20 cellular contexts compared by ENCODE assay signal in genomic region chr6:39560915-39561314, GRCh38.
DNase-seq lines count a peak whose midpoint lies in the region; ATAC-seq, FAIRE-seq and TF ChIP-seq lines count a peak whose summit lies in the region.
"Had no signal": no experiment of that assay in that cellular context is flagged by ENCODE, and none has a peak within 500 bp of the region (broad histone marks: within the 10 kb centered on the region; RNA-seq: fewer than 3 reads in every experiment).

No MANE protein-coding gene starts in this region.

- H3K27ac ChIP-seq in GM12878 (ENCODE audit: control insufficient read depth, insufficient read depth), result no peak overlapping the region
- H3K27ac ChIP-seq: 22Rv1; A549; BLaER1 treated with 17β-estradiol and CSF1 and Interleukin-3, amounts not matched to agents 10 nM and 100 nM; C4-2B had no signal

- H3K36me3 Mint-ChIP-seq in stimulated activated naive B cell treated with anti-CD40 and anti-IgM and Interleukin-4, amounts not matched to agents 10 μg/mL and 1 μg/mL and 100 μg/mL, for 72 hours, result no peaks in the 10 kb centered on the region
- H3K36me3 Mint-ChIP-seq: CD8-positive, alpha-beta T cell had no signal

- H3K79me2 ChIP-seq in GM12878 (ENCODE audit: control insufficient read depth, insufficient read depth, low read length), result no peaks in the 10 kb centered on the region

- SMC1A ChIA-PET in GM12878 (lab: Charles Lee; ENCODE audit: uncharacterized antibody, unreplicated experiment), result interaction anchor here (0.8 to 2.7 kb wide), 9 partner anchors 9 to 241 kb away, joined by 3 to 11 read pairs (median 4); no protein-coding TSS in a partner anchor

- BruUV-seq in GM12878 (replicated peaks; lab: Mats Ljungman, UMichigan), result no TSS peak

- intact Hi-C loops in GM12878 (cut with micrococcal nuclease; ENCODE audit: unreplicated experiment), result no loop called here

- H3K4me2 ChIP-seq in GM12878 (ENCODE audit: control insufficient read depth, insufficient read depth), result no peak overlapping the region
- H3K4me2 ChIP-seq: A549; BLaER1 treated with 17β-estradiol and CSF1 and Interleukin-3, amounts not matched to agents 10 nM and 100 nM had no signal

- in situ Hi-C loops in GM12878 (cut with MboI), result no loop called here

- H3K9me3 ChIP-seq in GM12878 (replicated peaks; ENCODE audit: control insufficient read depth, insufficient read depth, low read length), result no peaks in the 10 kb centered on the region
- H3K9me3 ChIP-seq: A549; BLaER1 treated with 17β-estradiol and CSF1 and Interleukin-3, amounts not matched to agents 10 nM and 100 nM; Caco-2 had no signal

- no peak overlapping the region for H3K9ac ChIP-seq in GM12878 (ENCODE audit: control insufficient read depth, insufficient read depth, low read length)
- H3K9ac ChIP-seq: BLaER1 treated with 17β-estradiol and CSF1 and Interleukin-3, amounts not matched to agents 10 nM and 100 nM had no signal

- POLR2A ChIA-PET in GM12878 (lab: Charles Lee), result interaction anchor here (0.6 kb wide), 1 partner anchor 1444 kb away, joined by 3 read pairs; no protein-coding TSS in a partner anchor

- no peak overlapping the region for H3K27ac Mint-ChIP-seq in stimulated activated naive B cell treated with anti-CD40 and anti-IgM and Interleukin-4, amounts not matched to agents 10 μg/mL and 1 μg/mL and 100 μg/mL, for 72 hours
- H3K27ac Mint-ChIP-seq: B cell; CD4-positive, alpha-beta T cell; CD8-positive, alpha-beta T cell had no signal

- no peaks in the 10 kb centered on the region for H3K36me3 ChIP-seq in GM12878 (ENCODE audit: control insufficient read depth in 2 of 2, insufficient read depth in 2 of 2, low read length in 1 of 2)
- H3K36me3 ChIP-seq: BLaER1 treated with 17β-estradiol and CSF1 and Interleukin-3, amounts not matched to agents 10 nM and 100 nM had no signal

- no peak for TF ChIP-seq POLR2A in GM12878 (IDR thresholded peaks at IDR 0.05; ENCODE audit: low read depth, low read length)

- TF ChIP-seq EP300 in GM12878 (IDR thresholded peaks at IDR 0.05; ENCODE audit: borderline replicate concordance in 1 of 2, control insufficient read depth in 1 of 2, low read depth in 2 of 2, low read length in 2 of 2), result no peak

- RAD21 ChIA-PET in GM12878 (lab: Charles Lee; ENCODE audit: unreplicated experiment), result no interaction called here

- TF ChIP-seq CTCF in GM12878 (IDR thresholded peaks at IDR 0.05 in 2 of 3, conservative IDR thresholded peaks at IDR 0.05 in 1 of 3; ENCODE audit: control insufficient read depth in 2 of 3, extremely low read depth in 1 of 3, insufficient read depth in 1 of 3, low read depth in 3 of 3, low read length in 3 of 3), result no peak

- DNase-seq in GM19239 (ENCODE audit: insufficient read length, low spot score) (no peak), GM12878 (ENCODE audit: low read depth, low spot score) (no peak), NCI-H2227 treated with DMSO at 0.1 percent for 48 hours (lab: John Stamatoyannopoulos, UW) (no peak), pons (ENCODE audit: low spot score) (no peak)
- DNase-seq in stimulated activated naive B cell treated with anti-CD40 and anti-IgM and Interleukin-4, amounts not matched to agents 10 μg/mL and 1 μg/mL and 100 μg/mL, for 72 hours, result no peak
- DNase-seq: AML-193; Caco-2; Calu3; CD4-positive, alpha-beta T cell; CD8-positive, alpha-beta T cell; DMS79 treated with DMSO at 0.1 percent for 48 hours; GF-D8 had no signal

- H3K27me3 ChIP-seq in GM12878 (replicated peaks in 1 of 2; ENCODE audit: control insufficient read depth in 2 of 2, insufficient read depth in 2 of 2, low read length in 1 of 2), result no peaks in the 10 kb centered on the region
- H3K27me3 ChIP-seq: BLaER1 treated with 17β-estradiol and CSF1 and Interleukin-3, amounts not matched to agents 10 nM and 100 nM had no signal

- H3K27me3 Mint-ChIP-seq in stimulated activated naive B cell treated with anti-CD40 and anti-IgM and Interleukin-4, amounts not matched to agents 10 μg/mL and 1 μg/mL and 100 μg/mL, for 72 hours, result peaks cover 11 to 14% of the 10 kb centered on the region in 2 donors

- FAIRE-seq in GM19239 (lab: Jason Lieb, UNC) (peak; percentile 40), GM12878 (lab: Jason Lieb, UNC) (no peak)
- FAIRE-seq: A549, D721Med, G401.6, GM18507 had no signal

- no peak overlapping the region for H3K4me3 ChIP-seq in GM12878
- H3K4me3 ChIP-seq: A549; BLaER1 treated with 17β-estradiol and CSF1 and Interleukin-3, amounts not matched to agents 10 nM and 100 nM had no signal

- H3K4me1 ChIP-seq in GM12878 (ENCODE audit: control insufficient read depth, insufficient read depth, low read length), result no peaks in the 10 kb centered on the region
- H3K4me1 ChIP-seq: A549; BLaER1 treated with 17β-estradiol and CSF1 and Interleukin-3, amounts not matched to agents 10 nM and 100 nM; Caco-2 had no signal

- H3K4me1 Mint-ChIP-seq in stimulated activated naive B cell treated with anti-CD40 and anti-IgM and Interleukin-4, amounts not matched to agents 10 μg/mL and 1 μg/mL and 100 μg/mL, for 72 hours, result no peaks in the 10 kb centered on the region
- H3K4me1 Mint-ChIP-seq: B cell had no signal

- H3K4me3 Mint-ChIP-seq in stimulated activated naive B cell treated with anti-CD40 and anti-IgM and Interleukin-4, amounts not matched to agents 10 μg/mL and 1 μg/mL and 100 μg/mL, for 72 hours, result no peak overlapping the region
- H3K4me3 Mint-ChIP-seq: B cell; CD4-positive, alpha-beta T cell; CD8-positive, alpha-beta T cell had no signal

- no peaks in the 10 kb centered on the region for H3K9me3 Mint-ChIP-seq in stimulated activated naive B cell treated with anti-CD40 and anti-IgM and Interleukin-4, amounts not matched to agents 10 μg/mL and 1 μg/mL and 100 μg/mL, for 72 hours
- H3K9me3 Mint-ChIP-seq: CD4-positive, alpha-beta T cell; CD8-positive, alpha-beta T cell had no signal

- peak; percentile 85 for ATAC-seq in GM12878
- peak; percentile 50 to 53 for ATAC-seq in stimulated activated naive B cell treated with anti-CD40 and anti-IgM and Interleukin-4, amounts not matched to agents 10 μg/mL and 1 μg/mL and 100 μg/mL, for 72 hours (replicated peaks)
- ATAC-seq: A549; CD8-positive, alpha-beta T cell had no signal

- H2AFZ ChIP-seq in GM12878 (ENCODE audit: control insufficient read depth, low read depth, low read length), result no peak overlapping the region

- CTCF ChIA-PET in GM12878 (lab: Yijun Ruan, JAX), result interaction anchor here (0.6 to 2.6 kb wide), 5 partner anchors 9 to 865 kb away, joined by 3 to 16 read pairs (median 4); no protein-coding TSS in a partner anchor

- H4K20me1 ChIP-seq in GM12878 (ENCODE audit: control insufficient read depth, insufficient read depth), result no peaks in the 10 kb centered on the region
- H4K20me1 ChIP-seq: BLaER1 treated with 17β-estradiol and CSF1 and Interleukin-3, amounts not matched to agents 10 nM and 100 nM had no signal

- TF ChIP-seq RAD21 in GM12878 (IDR thresholded peaks at IDR 0.05; ENCODE audit: insufficient read depth, low read depth, low read length), result no peak

TF ChIP-seq in GM12878, 131 proteins besides CTCF, POLR2A, EP300 and RAD21 (continues in another document):
- no peak for TF ChIP-seq NKRF (conservative IDR thresholded peaks at IDR 0.05)
- no peak for TF ChIP-seq NFXL1 (IDR thresholded peaks at IDR 0.05; ENCODE audit: borderline replicate concordance)
- TF ChIP-seq DPF2 (IDR thresholded peaks at IDR 0.05), result no peak
- TF ChIP-seq REST (IDR thresholded peaks at IDR 0.05; ENCODE audit: low read depth, low read length), result no peak
- TF ChIP-seq BMI1 (IDR thresholded peaks at IDR 0.05; ENCODE audit: borderline replicate concordance), result no peak
- no peak for TF ChIP-seq TCF3 (IDR thresholded peaks at IDR 0.05; ENCODE audit: borderline replicate concordance, insufficient read depth, low read depth, low read length)
- no peak for TF ChIP-seq SMARCA5 (IDR thresholded peaks at IDR 0.05)
- no peak for TF ChIP-seq SMC3 (IDR thresholded peaks at IDR 0.05; ENCODE audit: borderline replicate concordance, low read length)
- TF ChIP-seq FOS (IDR thresholded peaks at IDR 0.05; ENCODE audit: borderline replicate concordance, extremely low read depth, insufficient read length), result no peak
